12 cellular contexts compared by ENCODE assay signal in the genomic region with DNA sequence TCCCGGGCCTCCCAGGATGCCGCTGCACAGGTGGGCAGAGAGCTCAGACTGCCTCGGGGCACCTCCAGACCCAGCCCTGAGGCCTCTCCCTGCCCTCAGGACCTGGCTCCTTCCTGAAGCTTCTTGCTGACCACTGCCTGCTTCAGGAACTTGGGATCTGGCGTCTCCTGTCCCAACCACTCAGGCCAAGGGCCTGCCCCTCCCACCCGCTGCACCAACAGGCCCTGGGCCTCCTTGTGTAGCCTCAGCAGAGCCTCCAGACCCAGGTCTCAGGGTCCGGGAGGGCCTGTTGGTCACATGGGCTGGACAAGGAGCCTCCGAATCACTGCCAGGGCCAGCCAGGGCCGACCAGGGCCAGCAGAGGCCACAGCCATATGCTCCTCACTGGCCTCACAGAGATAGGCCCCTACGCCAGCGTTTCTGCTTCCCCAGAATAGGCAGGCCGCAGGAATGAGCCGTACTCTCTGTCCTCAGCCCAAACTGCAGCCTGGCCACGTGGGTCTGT. TPM values are rescaled to one million over a fixed set of nuclear protein-coding genes. Genes with fewer than 3 reads are reported as not detected.
DNase-seq lines count a peak whose midpoint lies in the region; ATAC-seq and TF ChIP-seq lines count a peak whose summit lies in the region.
"Had no signal": no experiment of that assay in that cellular context is flagged by ENCODE, and none has a peak within 500 bp of the region (broad histone marks: within the 10 kb centered on the region; RNA-seq: fewer than 3 reads in every experiment).

No MANE protein-coding gene starts in this region.

- H3K4me1 ChIP-seq in adrenal gland (replicated peaks in 1 of 2) (peaks cover 61 to 72% of the 10 kb centered on the region in 2 donors), sigmoid colon (peaks cover 0 to 84% (median 76%) of the 10 kb centered on the region in 4 donors)

- H3K27me3 Mint-ChIP-seq in immature natural killer cell (ENCODE audit: low read depth in 3 of 3): peaks cover 9 to 21% (median 15%) of the 10 kb centered on the region in 3 donors

- 42 to 58% (median 45%) methylated on average over 4 to 13 of the region's 13 CpGs for WGBS in adrenal gland, 4 donors
- WGBS in sigmoid colon, 2 donors: 82 to 86% methylated on average over 13 of the region's 13 CpGs

- H3K4me3 Mint-ChIP-seq in immature natural killer cell: peak overlapping the region in 1 of 5 donors; percentile 33

- peaks cover 5 to 9% (median 6%) of the 10 kb centered on the region in 3 donors for H3K36me3 Mint-ChIP-seq in immature natural killer cell

- no peak for TF ChIP-seq EP300 in sigmoid colon (IDR thresholded peaks at IDR 0.05)

- H3K9me3 ChIP-seq in adrenal gland (replicated peaks in 1 of 3) (no peaks in the 10 kb centered on the region), sigmoid colon (no peaks in the 10 kb centered on the region)

- H3K4me3 ChIP-seq in adrenal gland: peak overlapping the region in 1 of 4 donors; percentile 99
- peak overlapping the region in 1 of 4 donors; percentile 92 for H3K4me3 ChIP-seq in sigmoid colon

- peaks cover 8 to 21% of the 10 kb centered on the region in 2 donors for H3K4me1 Mint-ChIP-seq in immature natural killer cell

- DNase-seq in Daoy (ENCODE audit: low read depth) (peak; percentile 2), adrenal gland (peak; percentile 19 to 58 (median 40)), left ventricle myocardium superior (peak; percentile 41), sigmoid colon (peak; percentile 63), NCI-H524 treated with DMSO at 0.1 percent for 48 hours (lab: John Stamatoyannopoulos, UW) (no peak), pons (ENCODE audit: low spot score) (no peak), NCI-H2227 treated with DMSO at 0.1 percent for 48 hours (lab: John Stamatoyannopoulos, UW) (no peak), immature natural killer cell (no peak)
- DNase-seq: activated CD4-positive, alpha-beta T cell treated with anti-CD3 and anti-CD28 coated beads, Interleukin-2, amount 50 U/mL, for 1 hour; central memory CD4-positive, alpha-beta T cell; NCI-H2171 treated with DMSO at 0.1 percent for 48 hours; SHP77 had no signal

- TF ChIP-seq POLR2A in adrenal gland (IDR thresholded peaks at IDR 0.05) (no peak), sigmoid colon (IDR thresholded peaks at IDR 0.05) (no peak)

- no peaks in the 10 kb centered on the region for H3K27me3 ChIP-seq in adrenal gland
- no peaks in the 10 kb centered on the region for H3K27me3 ChIP-seq in sigmoid colon

- H3K27ac Mint-ChIP-seq in immature natural killer cell: peak overlapping the region in 1 of 6 donors; percentile 45

- intact Hi-C loops in adrenal gland (cut with DNase I): no loop called here
- intact Hi-C loops in left ventricle myocardium superior (cut with micrococcal nuclease): no loop called here
- intact Hi-C loops in sigmoid colon (cut with DNase I): no loop called here

- H3K9me3 Mint-ChIP-seq in immature natural killer cell: no peaks in the 10 kb centered on the region

- TF ChIP-seq CTCF in adrenal gland (IDR thresholded peaks at IDR 0.05) (no peak), sigmoid colon (IDR thresholded peaks at IDR 0.05) (no peak)

- H3K27ac ChIP-seq in adrenal gland (peak overlapping the region in 4 of 5 donors; percentile 35 to 98 (median 62)), sigmoid colon (peak overlapping the region; percentile 87 to 96 (median 94))

- no peak for ATAC-seq in left ventricle myocardium superior

- peaks cover 0 to 19% of the 10 kb centered on the region in 2 donors for H3K36me3 ChIP-seq in adrenal gland (replicated peaks in 1 of 2)
- H3K36me3 ChIP-seq in sigmoid colon: peaks cover 0 to 19% (median 6%) of the 10 kb centered on the region in 4 donors

RNA-seq across cellular contexts. Expression of a gene that starts 2.8 kb away (rescaled TPM):
- 5.8 and 7.5 TPM in 2 replicates for total RNA-seq in Daoy (2014; rRNA removed; shearing (Covaris generic))
- total RNA-seq in adrenal gland (100 to 1,000 TPM in 4 of 8 donors, 10 to 100 TPM in 4; 49.2 to 133 (median 107) TPM), left ventricle myocardium superior (44.0 TPM), sigmoid colon (10 to 100 TPM; 36.4 to 62.0 (median 38.7) TPM)
- polyA plus RNA-seq in adrenal gland (100 to 1,000 TPM in 1 of 3 donors, 10 to 100 TPM in 2; 13.9 to 245 (median 61.6) TPM), sigmoid colon (10 to 100 TPM; 25.0 to 32.8 (median 27.6) TPM), immature natural killer cell (10 to 100 TPM; 55.0 to 56.1 (median 55.0) TPM)

RNA-seq across cellular contexts. Expression of a gene that starts 17.2 kb away (rescaled TPM):
- 13.4 and 29.3 TPM in 2 replicates for total RNA-seq in Daoy (2014; rRNA removed; shearing (Covaris generic))
- total RNA-seq in adrenal gland (10 to 100 TPM in 5 of 8 donors, 1 to 10 TPM in 3; 8.3 to 15.8 (median 12.6) TPM), left ventricle myocardium superior (8.2 TPM), sigmoid colon (10 to 100 TPM; 12.1 to 18.5 (median 16.4) TPM)
- polyA plus RNA-seq in adrenal gland (10 to 100 TPM; 12.8 to 19.1 (median 13.5) TPM), sigmoid colon (1 to 10 TPM; 3.2 to 7.7 (median 6.0) TPM), immature natural killer cell (10 to 100 TPM; 12.8 to 21.7 (median 16.5) TPM)

RNA-seq across cellular contexts. Expression of a gene that starts 17.2 kb away (rescaled TPM):
- total RNA-seq in Daoy (2014; rRNA removed; shearing (Covaris generic)): 0.54 and 1.4 TPM in 2 replicates
- total RNA-seq in adrenal gland (1 to 10 TPM in 7 of 8 donors, under 1 TPM in 1; 0.69 to 5.7 (median 2.6) TPM), left ventricle myocardium superior (1.9 TPM), sigmoid colon (1 to 10 TPM; 1.8 to 9.4 (median 2.6) TPM)
- polyA plus RNA-seq in adrenal gland (10 to 100 TPM in 1 of 3 donors, 1 to 10 TPM in 2; 1.3 to 10.6 (median 6.3) TPM), sigmoid colon (1 to 10 TPM in 1 of 3 donors, under 1 TPM in 1, not detected in 1; 0.60 to 1.1 TPM), immature natural killer cell (1 to 10 TPM in 1 of 3 donors, under 1 TPM in 1, not detected in 1; 0.41 to 1.6 TPM)

Comparison
In these comparisons a context has a peak if more than half of its experiments do, and no peak if none do; other contexts are left out.
1. DNase-seq: peak in Daoy (single experiment), adrenal gland (7 of 7), left ventricle myocardium superior (single experiment) and sigmoid colon (single experiment); none in NCI-H524 treated with DMSO at 0.1 percent for 48 hours (single experiment), pons (single experiment), NCI-H2227 treated with DMSO at 0.1 percent for 48 hours (single experiment) and immature natural killer cell (0 of 3).